9 cellular contexts compared by ENCODE assay signal in the genomic region with DNA sequence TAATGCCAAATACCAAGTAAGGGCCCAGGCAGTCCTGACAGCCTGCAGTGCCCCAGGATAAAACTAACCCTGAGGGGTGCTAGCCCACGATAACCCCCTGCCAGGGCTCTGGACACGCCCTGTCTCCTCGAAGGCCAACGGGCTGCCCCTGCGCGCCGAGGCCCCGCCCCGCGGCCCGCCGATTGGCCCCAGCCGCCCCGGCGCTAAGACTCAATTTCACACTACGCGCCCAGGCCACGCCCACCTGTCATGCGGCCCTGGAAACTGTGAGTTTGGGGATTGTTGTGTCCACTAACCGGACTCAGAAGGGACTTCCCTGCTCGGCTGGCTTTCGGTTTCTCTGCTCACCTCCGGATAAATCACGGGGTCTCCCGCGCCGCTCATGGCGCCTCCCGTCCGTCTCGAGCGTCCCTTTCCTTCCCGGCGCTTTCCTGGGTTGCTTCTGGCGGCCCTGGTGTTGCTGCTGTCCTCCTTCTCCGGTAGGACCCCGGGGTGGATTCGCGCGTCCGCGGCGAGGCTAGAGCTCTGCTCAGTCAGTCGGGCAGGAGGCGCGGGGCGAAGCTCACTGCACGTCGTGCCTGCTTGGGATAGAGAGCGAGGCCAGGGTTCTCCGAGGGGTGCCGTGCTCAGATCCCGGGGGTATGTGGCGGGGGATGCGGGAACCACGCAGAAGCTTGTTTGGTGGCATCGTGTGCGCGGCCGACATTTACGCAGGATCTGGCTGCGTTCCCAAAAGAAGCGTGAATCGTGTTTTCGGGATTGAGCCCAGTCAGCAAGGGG. TPM values are rescaled to one million over a fixed set of nuclear protein-coding genes. Genes with fewer than 3 reads are reported as not detected.
DNase-seq lines count a peak whose midpoint lies in the region; ATAC-seq, FAIRE-seq and TF ChIP-seq lines count a peak whose summit lies in the region.
"Had no signal": no experiment of that assay in that cellular context is flagged by ENCODE, and none has a peak within 500 bp of the region (broad histone marks: within the 10 kb centered on the region; RNA-seq: fewer than 3 reads in every experiment).

Gene CR1L, plus strand, starts transcription at position 282 of the 780 bp plus-strand sequence. Its CDS starts 101 bp downstream, at position 383.

- POLR2A ChIA-PET in A549 (lab: Yijun Ruan, JAX) = no interaction called here

- H3K27ac Mint-ChIP-seq in T-helper 17 cell = peak within 1 kb of the TSS; percentile 19

- ATAC-seq in A549 (peak; percentile 96 to 99), GM18909 (IDR thresholded peaks at IDR 0.05; ENCODE audit: poor library complexity, unreplicated experiment) (peak; percentile 92), HG03342 (IDR thresholded peaks at IDR 0.05; ENCODE audit: unreplicated experiment) (peak; percentile 94), T-helper 17 cell (peak; percentile 99), right cardiac atrium (peak; percentile 99)

- H3K9me3 ChIP-seq in A549 = no peaks in the 10 kb centered on the region
- H3K9me3 ChIP-seq in T-helper 17 cell (ENCODE audit: control insufficient read depth, low read length, poor library complexity, severe bottlenecking) = no peaks in the 10 kb centered on the region
- no peaks in the 10 kb centered on the region for H3K9me3 ChIP-seq in right cardiac atrium (ENCODE audit: control insufficient read depth, low read length)
- H3K9me3 ChIP-seq in sigmoid colon = no peaks in the 10 kb centered on the region

- no peak for TF ChIP-seq EP300 in A549 (IDR thresholded peaks at IDR 0.05)
- no peak for TF ChIP-seq EP300 in sigmoid colon (IDR thresholded peaks at IDR 0.05)

- peaks cover 11% of the 10 kb centered on the region for H3K4me1 Mint-ChIP-seq in T-helper 17 cell

- no peak for TF ChIP-seq POLR2A in A549 (IDR thresholded peaks at IDR 0.05; ENCODE audit: low read length)
- no peak for TF ChIP-seq POLR2A in sigmoid colon (IDR thresholded peaks at IDR 0.05)

- H3K4me3 Mint-ChIP-seq in T-helper 17 cell = peak within 1 kb of the TSS; percentile 78

- CTCF ChIA-PET in A549 (lab: Yijun Ruan, JAX) = interaction anchor here (0.9 kb wide), 1 partner anchor 10 kb away, joined by 4 read pairs; no protein-coding TSS in a partner anchor

- DNase-seq in A549 (ENCODE audit: low read depth in 1 of 2, low spot score in 1 of 2) (peak; percentile 50 to 64), T-helper 17 cell (peak; percentile 52 to 63 (median 59)), amniotic stem cell (lab: John Stamatoyannopoulos, UW) (peak; percentile 7), right cardiac atrium (peak; percentile 83 to 93 (median 91)), sigmoid colon (peak; percentile 83), A172 (ENCODE audit: low spot score) (no peak)

- peaks cover 19% of the 10 kb centered on the region for H3K27me3 Mint-ChIP-seq in T-helper 17 cell

- WGBS in A549 (ENCODE audit: missing lambda C conversion rate) = 41% methylated on average over 22 of the region's 65 CpGs
- 5% methylated on average over 65 of the region's 65 CpGs for WGBS in right cardiac atrium
- 17 to 29% methylated on average over 65 of the region's 65 CpGs for WGBS in sigmoid colon, 2 donors

- intact Hi-C loops in right cardiac atrium (cut with DNase I) = no loop called here
- intact Hi-C loops in sigmoid colon (cut with DNase I) = loop anchor here (10.0 kb wide), 1 partner anchor 150 kb away; no protein-coding TSS in a partner anchor

- H3K36me3 Mint-ChIP-seq in T-helper 17 cell (ENCODE audit: low read depth) = peaks cover 5% of the 10 kb centered on the region

- peak within 1 kb of the TSS; percentile 84 for H3K4me2 ChIP-seq in A549

- no peak for TF ChIP-seq RAD21 in A549 (conservative IDR thresholded peaks at IDR 0.05 in 1 of 2, IDR thresholded peaks at IDR 0.05 in 1 of 2)

- H3K4me3 ChIP-seq in A549 (peak within 1 kb of the TSS; percentile 57), right cardiac atrium (ENCODE audit: low read length) (peak within 1 kb of the TSS; percentile 66), sigmoid colon (peak within 1 kb of the TSS; percentile 45 to 60 (median 50))

- H3K27ac ChIP-seq in A549 = peak within 1 kb of the TSS in 1 of 2 experiments; percentile 43; a peak in 1 of 6 replicates
- H3K27ac ChIP-seq in right cardiac atrium (ENCODE audit: low read length) = no peak within 1 kb of the TSS
- no peak within 1 kb of the TSS for H3K27ac ChIP-seq in sigmoid colon

- H3K36me3 ChIP-seq in sigmoid colon = no peaks in the 10 kb centered on the region

- no peak for FAIRE-seq in A549 (lab: Jason Lieb, UNC)
- FAIRE-seq: G401.6 had no signal

- H3K27me3 ChIP-seq in right cardiac atrium (ENCODE audit: control insufficient read depth, insufficient read depth) (no peaks in the 10 kb centered on the region), sigmoid colon (no peaks in the 10 kb centered on the region)

- TF ChIP-seq CTCF in A549 (IDR thresholded peaks at IDR 0.05) = no peak
- TF ChIP-seq CTCF in sigmoid colon (IDR thresholded peaks at IDR 0.05) = no peak

- peaks cover 3% of the 10 kb centered on the region; the same call in 1 of the 3 replicates for H3K4me1 ChIP-seq in A549
- H3K4me1 ChIP-seq in right cardiac atrium (ENCODE audit: control insufficient read depth, insufficient read depth, low read length) = no peaks in the 10 kb centered on the region
- H3K4me1 ChIP-seq in sigmoid colon = peaks cover 0 to 13% (median 7%) of the 10 kb centered on the region in 4 donors

TF ChIP-seq in A549, 52 proteins besides CTCF, POLR2A, EP300 and RAD21:
- TF ChIP-seq MAX (IDR thresholded peaks at IDR 0.05) (peak; percentile 73), NR3C1 (IDR thresholded peaks at IDR 0.05) (no peak), E2F6 (IDR thresholded peaks at IDR 0.05; ENCODE audit: borderline replicate concordance, low read depth) (peak; percentile 83)

RNA-seq across cellular contexts. Expression of gene CR1L, which starts in this region (rescaled TPM):
- not detected in 2 replicates for polyA plus RNA-seq in A549 (2011; rRNA removed)
- not detected in 2 replicates for polyA plus RNA-seq in A549 (2012; cell fraction: cytosol; rRNA removed)
- polyA plus RNA-seq in A549 (2012; cell fraction: nucleus; rRNA removed) = not detected in 2 replicates
- not detected in 3 replicates for polyA plus RNA-seq in A549 (2017; fragmentation: RNase III; extraction: RNeasy Plus Mini Kit Qiagen cat#74134 plus additional on column Dnase treatment)
- polyA minus RNA-seq in A549 (2011; rRNA and poly(A)+ RNA removed) = not detected in 2 replicates
- total RNA-seq in T-helper 17 cell = under 1 TPM in 1 of 2 donors, not detected in 1; 0.81 TPM
- total RNA-seq in right cardiac atrium = not detected
- not detected for polyA plus RNA-seq in right cardiac atrium
- total RNA-seq in sigmoid colon = not detected
- polyA plus RNA-seq in sigmoid colon = under 1 TPM in 1 of 3 donors, not detected in 2; 0.73 TPM
- total RNA-seq in A172 (2014; rRNA removed; shearing (Covaris generic)) = not detected in 2 replicates

Comparison
In these comparisons a context has a peak if more than half of its experiments do, and no peak if none do; other contexts are left out.
1. Peak in DNase-seq, ATAC-seq, H3K4me3 ChIP-seq and H3K4me2 ChIP-seq in A549; RNA of the gene not detected or under 1 TPM.
2. Peak in DNase-seq and ATAC-seq in T-helper 17 cell; RNA of the gene not detected or under 1 TPM.
3. Peak in DNase-seq, ATAC-seq and H3K4me3 ChIP-seq in right cardiac atrium; RNA of the gene not detected or under 1 TPM.
4. Peak in DNase-seq and H3K4me3 ChIP-seq in sigmoid colon; RNA of the gene not detected or under 1 TPM.